Comparison of ENCODE assay signal across 24 cellular contexts in genomic region chr9:72390896-72391295, GRCh38.
"Had no signal": no experiment of that assay in that cellular context is flagged by ENCODE, and none has a peak within 500 bp of the region (broad histone marks: within the 10 kb centered on the region; RNA-seq: fewer than 3 reads in every experiment).

No MANE protein-coding gene starts in this region.

- H3K36me3 Mint-ChIP-seq: activated CD4-positive, alpha-beta memory T cell treated with anti-CD3 and anti-CD28 coated beads for 36 hours; brain; WTC11 had no signal

- DNase-seq: activated CD4-positive, alpha-beta memory T cell treated with anti-CD3 and anti-CD28 coated beads for 36 hours; activated CD4-positive, alpha-beta T cell treated with anti-CD3 and anti-CD28 coated beads, Interleukin-2, amount 10 ng/mL, durations not matched to agents 7 days and 5 days; activated CD8-positive, alpha-beta memory T cell treated with anti-CD3 and anti-CD28 coated beads for 24 hours; activated effector memory CD4-positive, alpha-beta T cell treated with anti-CD3 and anti-CD28 coated beads, Interleukin-2, amount 50 U/mL, for 16 hours; activated naive CD4-positive, alpha-beta T cell treated with anti-CD3 and anti-CD28 coated beads for 36 hours; activated T-cell treated with anti-CD3 and anti-CD28 coated beads, Interleukin-2, amount 50 U/mL, for 4 hours; amygdala; Kasumi-1; KBM-7; NCI-H1048; NCI-H146; NCI-H187 treated with DMSO at 0.1 percent for 48 hours; NCI-H2081 treated with DMSO at 0.1 percent for 48 hours; NCI-H226; NCI-H526; Peyer's patch; SHP77; T-helper 9 cell had no signal

- H3K9me3 Mint-ChIP-seq: activated CD4-positive, alpha-beta memory T cell treated with anti-CD3 and anti-CD28 coated beads for 36 hours; activated naive CD4-positive, alpha-beta T cell treated with anti-CD3 and anti-CD28 coated beads for 36 hours; activated T-cell treated with anti-CD3 and anti-CD28 coated beads, Interleukin-2, amount 50 U/mL, for 4 hours; T-helper 1 cell treated with Interleukin-12 subunit alpha and Interleukin-12 subunit beta and Interleukin-4 antibody, amounts not matched to agents 30 μg/mL and 1 μg/mL, for 36 hours had no signal

- H3K4me1 ChIP-seq: Peyer's patch, SJSA1 had no signal

- H3K27ac ChIP-seq: cardiac muscle cell, Peyer's patch, SJSA1 had no signal

- H3K27me3 ChIP-seq: cardiac muscle cell, Peyer's patch, SJSA1 had no signal

- H3K4me3 Mint-ChIP-seq: activated CD4-positive, alpha-beta memory T cell treated with anti-CD3 and anti-CD28 coated beads for 36 hours; activated CD4-positive, alpha-beta T cell treated with anti-CD3 and anti-CD28 coated beads, Interleukin-2, amount 10 ng/mL, durations not matched to agents 7 days and 5 days; activated naive CD4-positive, alpha-beta T cell treated with anti-CD3 and anti-CD28 coated beads for 36 hours; activated naive CD8-positive, alpha-beta T cell; activated T-cell treated with anti-CD3 and anti-CD28 coated beads, Interleukin-2, amount 50 U/mL, for 4 hours; brain; T-helper 1 cell treated with Interleukin-12 subunit alpha and Interleukin-12 subunit beta and Interleukin-4 antibody, amounts not matched to agents 30 μg/mL and 1 μg/mL, for 36 hours; WTC11 had no signal

- H3K4me3 ChIP-seq: cardiac muscle cell, Peyer's patch, SJSA1 had no signal

- ATAC-seq: activated T-cell treated with anti-CD3 and anti-CD28 coated beads, Interleukin-2, amount 50 U/mL, for 4 hours; WTC11 had no signal

- H3K9me3 ChIP-seq: Peyer's patch, SJSA1 had no signal

- H3K36me3 ChIP-seq: cardiac muscle cell, Peyer's patch, SJSA1 had no signal

- H3K27ac Mint-ChIP-seq: activated CD4-positive, alpha-beta memory T cell treated with anti-CD3 and anti-CD28 coated beads for 36 hours; activated CD4-positive, alpha-beta T cell treated with anti-CD3 and anti-CD28 coated beads, Interleukin-2, amount 10 ng/mL, durations not matched to agents 7 days and 5 days; activated naive CD4-positive, alpha-beta T cell treated with anti-CD3 and anti-CD28 coated beads for 36 hours; activated naive CD8-positive, alpha-beta T cell; brain; T-helper 1 cell treated with Interleukin-12 subunit alpha and Interleukin-12 subunit beta and Interleukin-4 antibody, amounts not matched to agents 30 μg/mL and 1 μg/mL, for 36 hours; WTC11 had no signal

- H3K27me3 Mint-ChIP-seq: activated CD4-positive, alpha-beta memory T cell treated with anti-CD3 and anti-CD28 coated beads for 36 hours; brain had no signal
